In the genomic region with DNA sequence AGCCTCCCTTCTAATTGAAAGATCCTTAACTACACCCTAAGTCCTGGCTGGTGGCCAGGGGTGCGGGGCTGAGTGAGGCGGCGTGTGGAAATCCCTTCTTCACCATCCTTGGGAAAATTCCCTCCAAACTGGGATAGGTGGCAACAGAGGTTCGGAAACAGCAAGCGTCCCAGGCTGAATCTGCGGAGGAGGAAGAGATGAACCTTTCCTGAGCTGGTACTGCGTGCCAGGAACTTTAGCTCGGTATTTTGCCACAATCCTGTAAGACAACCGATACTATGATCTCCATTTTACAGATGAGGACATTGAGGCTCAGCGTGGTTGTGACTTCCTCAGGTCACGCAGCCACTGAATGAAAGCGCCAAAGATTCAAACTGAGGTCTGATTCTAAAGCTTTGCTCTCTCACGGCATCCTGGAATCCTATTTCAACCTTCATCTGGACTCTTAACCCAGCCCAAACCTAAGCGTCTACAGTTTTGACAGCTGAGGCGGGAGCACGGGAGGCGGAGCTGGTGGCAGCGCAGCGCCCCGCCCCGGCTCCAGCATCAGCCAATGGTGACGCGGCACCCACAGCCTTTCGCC, we compare ENCODE assay signal across 8 cellular contexts. TPM values are rescaled to one million over a fixed set of nuclear protein-coding genes. Genes with fewer than 3 reads are reported as not detected.
DNase-seq lines count a peak whose midpoint lies in the region; ATAC-seq and TF ChIP-seq lines count a peak whose summit lies in the region.

No MANE protein-coding gene starts in this region.

- no peaks in the 10 kb centered on the region for H3K36me3 ChIP-seq in iPS-18a (ENCODE audit: control insufficient read depth, low read depth, low read length)
- H3K36me3 ChIP-seq in stomach smooth muscle (ENCODE audit: control insufficient read depth in 2 of 2, insufficient read depth in 2 of 2, low read length in 2 of 2) = peaks cover 0 to 3% of the 10 kb centered on the region in 2 donors

- ATAC-seq in HG03139 (IDR thresholded peaks at IDR 0.05; ENCODE audit: unreplicated experiment) (no peak), HG02840 (IDR thresholded peaks at IDR 0.05; ENCODE audit: low FRiP score, unreplicated experiment) (no peak)

- H3K9ac ChIP-seq in H9 (ENCODE audit: extremely low read depth, insufficient read length, low read length) (no peak overlapping the region), iPS-18a (ENCODE audit: low read length) (no peak overlapping the region), stomach smooth muscle (ENCODE audit: low read length in 2 of 2) (peak overlapping the region; percentile 74 to 80)

- H2AFZ ChIP-seq in H9 (ENCODE audit: low read length) = no peak overlapping the region

- H4K91ac ChIP-seq in H9 (ENCODE audit: insufficient read length, low read depth, low read length) = no peak overlapping the region

- H3K23me2 ChIP-seq in H9 (ENCODE audit: insufficient read length, low read depth, low read length, poor library complexity, severe bottlenecking) = peaks cover 3% of the 10 kb centered on the region

- no peak overlapping the region for H3T11ph ChIP-seq in H9 (ENCODE audit: low read length)

- H2BK5ac ChIP-seq in H9 (ENCODE audit: insufficient read length, low read length) = no peak overlapping the region

- no peak overlapping the region for H3K56ac ChIP-seq in H9 (ENCODE audit: insufficient read length, low read depth, low read length)

- H3K4me2 ChIP-seq in H9 (ENCODE audit: insufficient read depth, insufficient read length, low read length) = peak overlapping the region; percentile 78

- no peak overlapping the region for H3K14ac ChIP-seq in H9 (ENCODE audit: insufficient read depth, low read length)

- peak overlapping the region; percentile 52 for H3K4me3 ChIP-seq in iPS-18a (ENCODE audit: low read length)
- peak overlapping the region; percentile 86 to 91 for H3K4me3 ChIP-seq in stomach smooth muscle (ENCODE audit: low read length in 2 of 2)

- H3K9me3 ChIP-seq in H9 (ENCODE audit: control insufficient read depth, low read depth, low read length) = no peaks in the 10 kb centered on the region
- no peaks in the 10 kb centered on the region for H3K9me3 ChIP-seq in iPS-18a (ENCODE audit: control insufficient read depth, low read depth, low read length)
- H3K9me3 ChIP-seq in stomach smooth muscle (ENCODE audit: control insufficient read depth in 2 of 2, low read length in 2 of 2) = no peaks in the 10 kb centered on the region

- H3K4me1 ChIP-seq in H9 (ENCODE audit: insufficient read depth, low read length) (0 out of 2 replicates have a peak, but pooled peaks cover 3% of the 10 kb centered on the region), iPS-18a (ENCODE audit: control insufficient read depth, low read depth, low read length) (peaks cover 22% of the 10 kb centered on the region), stomach smooth muscle (ENCODE audit: control insufficient read depth, insufficient read depth, low read length) (peaks cover 6% of the 10 kb centered on the region)

- DNase-seq in H9 (no peak), NCI-H1417 treated with DMSO at 0.1 percent for 48 hours (lab: John Stamatoyannopoulos, UW) (no peak)
- DNase-seq in activated T-helper 2 cell treated with anti-CD3 and anti-CD28 coated beads, Interferon-gamma antibody, Interleukin-2, Interleukin-4, amounts not matched to agents 10 μg/mL and 5 μg/mL and 100 μg/mL, durations not matched to agents 14 hours and 24 hours and 36 hours (ENCODE audit: low spot score) = no peak

- H2BK12ac ChIP-seq in H9 (ENCODE audit: insufficient read length, low read depth, low read length) = no peak overlapping the region

- no peak for TF ChIP-seq CTCF in C4-2B (conservative IDR thresholded peaks at IDR 0.05)
- no peak for TF ChIP-seq CTCF in H9 (conservative IDR thresholded peaks at IDR 0.05)

- H3K27ac ChIP-seq in C4-2B (peak overlapping the region; percentile 47), H9 (ENCODE audit: insufficient read length, low read depth, low read length) (no peak overlapping the region), iPS-18a (ENCODE audit: low read length) (no peak overlapping the region), stomach smooth muscle (ENCODE audit: low read length) (peak overlapping the region; percentile 58)

- H3K4ac ChIP-seq in H9 (ENCODE audit: low read depth, low read length) = no peak overlapping the region

- H2BK20ac ChIP-seq in H9 (ENCODE audit: low read depth, low read length, poor library complexity, severe bottlenecking) = no peak overlapping the region

- H3K79me2 ChIP-seq in H9 (ENCODE audit: insufficient read depth, low read length) = no peaks in the 10 kb centered on the region

- no CpG with 5 or more reads among the region's 24 CpGs for WGBS in H9 (ENCODE audit: extremely low coverage, insufficient read length, low lambda C conversion rate)

- H3K23ac ChIP-seq in H9 (ENCODE audit: insufficient read length, low read depth, low read length) = no peak overlapping the region

- no peak overlapping the region for H4K5ac ChIP-seq in H9 (ENCODE audit: insufficient read length, low read depth, low read length)

- H3K4me3 Mint-ChIP-seq in H9 = peak overlapping the region; percentile 57 to 70
- peak overlapping the region; percentile 83 for H3K4me3 Mint-ChIP-seq in activated T-helper 2 cell treated with anti-CD3 and anti-CD28 coated beads, Interferon-gamma antibody, Interleukin-2, Interleukin-4, amounts not matched to agents 10 μg/mL and 5 μg/mL and 100 μg/mL, durations not matched to agents 14 hours and 24 hours and 36 hours (ENCODE audit: low read depth)

- no peaks in the 10 kb centered on the region for H3K79me1 ChIP-seq in H9 (ENCODE audit: insufficient read depth, low read depth, low read length, poor library complexity, severe bottlenecking)

- no peak overlapping the region for H4K8ac ChIP-seq in H9 (replicated peaks; ENCODE audit: insufficient read length, low read depth, low read length)

- intact Hi-C loops in activated T-helper 2 cell treated with anti-CD3 and anti-CD28 coated beads, Interferon-gamma antibody, Interleukin-2, Interleukin-4, amounts not matched to agents 10 μg/mL and 5 μg/mL and 100 μg/mL, durations not matched to agents 14 hours and 24 hours and 36 hours (cut with micrococcal nuclease) = loop anchor here (2.0 to 10.0 kb wide), 4 partner anchors 404 to 717 kb away; a partner anchor contains a TSS

- no peak overlapping the region for H2BK120ac ChIP-seq in H9 (ENCODE audit: low read depth, low read length, poor library complexity, severe bottlenecking)

- no peak overlapping the region for H3K18ac ChIP-seq in H9 (ENCODE audit: insufficient read length, low read depth, low read length)

- H2BK15ac ChIP-seq in H9 (ENCODE audit: low read depth, low read length) = no peak overlapping the region

- no peaks in the 10 kb centered on the region for H3K27me3 ChIP-seq in H9 (ENCODE audit: insufficient read depth, low read length)
- H3K27me3 ChIP-seq in iPS-18a (ENCODE audit: control insufficient read depth, insufficient read depth, low read length) = no peaks in the 10 kb centered on the region
- H3K27me3 ChIP-seq in stomach smooth muscle (ENCODE audit: control insufficient read depth in 1 of 2, insufficient read depth in 2 of 2, low read length in 2 of 2) = no peaks in the 10 kb centered on the region

- no peaks in the 10 kb centered on the region for H4K20me1 ChIP-seq in H9 (ENCODE audit: control insufficient read depth, insufficient read depth, insufficient read length)

- no peaks in the 10 kb centered on the region for H3K36me3 Mint-ChIP-seq in H9 (ENCODE audit: insufficient read depth in 1 of 3, low read depth in 3 of 3)
- peaks cover 34% of the 10 kb centered on the region for H3K36me3 Mint-ChIP-seq in activated T-helper 2 cell treated with anti-CD3 and anti-CD28 coated beads, Interferon-gamma antibody, Interleukin-2, Interleukin-4, amounts not matched to agents 10 μg/mL and 5 μg/mL and 100 μg/mL, durations not matched to agents 14 hours and 24 hours and 36 hours (ENCODE audit: low read depth)

- H3K27ac Mint-ChIP-seq in H9 = peak overlapping the region in 1 of 3 experiments; percentile 74; a peak in 1 of 7 replicates
- peak overlapping the region; percentile 95 for H3K27ac Mint-ChIP-seq in activated T-helper 2 cell treated with anti-CD3 and anti-CD28 coated beads, Interferon-gamma antibody, Interleukin-2, Interleukin-4, amounts not matched to agents 10 μg/mL and 5 μg/mL and 100 μg/mL, durations not matched to agents 14 hours and 24 hours and 36 hours

- no peak overlapping the region for H2AK5ac ChIP-seq in H9 (ENCODE audit: insufficient read length, low read length)

- peaks cover 27 to 36% of the 10 kb centered on the region in 2 experiments for H3K4me1 Mint-ChIP-seq in H9
- H3K4me1 Mint-ChIP-seq in activated T-helper 2 cell treated with anti-CD3 and anti-CD28 coated beads, Interferon-gamma antibody, Interleukin-2, Interleukin-4, amounts not matched to agents 10 μg/mL and 5 μg/mL and 100 μg/mL, durations not matched to agents 14 hours and 24 hours and 36 hours (ENCODE audit: low read depth) = peaks cover 49% of the 10 kb centered on the region

- H3K27me3 Mint-ChIP-seq in H9 (ENCODE audit: low read depth) = peaks cover 25% of the 10 kb centered on the region
- no peaks in the 10 kb centered on the region for H3K27me3 Mint-ChIP-seq in activated T-helper 2 cell treated with anti-CD3 and anti-CD28 coated beads, Interferon-gamma antibody, Interleukin-2, Interleukin-4, amounts not matched to agents 10 μg/mL and 5 μg/mL and 100 μg/mL, durations not matched to agents 14 hours and 24 hours and 36 hours (ENCODE audit: low read depth)

- no peaks in the 10 kb centered on the region for H3K9me3 Mint-ChIP-seq in H9
- H3K9me3 Mint-ChIP-seq in activated T-helper 2 cell treated with anti-CD3 and anti-CD28 coated beads, Interferon-gamma antibody, Interleukin-2, Interleukin-4, amounts not matched to agents 10 μg/mL and 5 μg/mL and 100 μg/mL, durations not matched to agents 14 hours and 24 hours and 36 hours = no peaks in the 10 kb centered on the region

RNA-seq across cellular contexts. Expression of a gene that starts 0.6 kb away (rescaled TPM):
- 12.5 and 13.3 TPM in 2 replicates for total RNA-seq in H9 (2021)
- total RNA-seq in activated T-helper 2 cell treated with anti-CD3 and anti-CD28 coated beads, Interferon-gamma antibody, Interleukin-2, Interleukin-4, amounts not matched to agents 10 μg/mL and 5 μg/mL and 100 μg/mL, durations not matched to agents 14 hours and 24 hours and 36 hours = 189 and 201 TPM in 2 replicates

RNA-seq across cellular contexts. Expression of a gene that starts 47.9 kb away (rescaled TPM):
- 0.17 and 0.26 TPM in 2 replicates for total RNA-seq in H9 (2021)
- total RNA-seq in activated T-helper 2 cell treated with anti-CD3 and anti-CD28 coated beads, Interferon-gamma antibody, Interleukin-2, Interleukin-4, amounts not matched to agents 10 μg/mL and 5 μg/mL and 100 μg/mL, durations not matched to agents 14 hours and 24 hours and 36 hours = 7.4 and 8.8 TPM in 2 replicates

Comparison
In these comparisons a context has a peak if more than half of its experiments do, and no peak if none do; other contexts are left out.
1. H3K27ac ChIP-seq: peak in C4-2B (single experiment) and stomach smooth muscle (single experiment); none in H9 (single experiment) and iPS-18a (single experiment).
2. H3K9ac ChIP-seq: peak in stomach smooth muscle (2 of 2); none in H9 (single experiment) and iPS-18a (single experiment).
3. RNA of a gene that starts 0.6 kb away (total RNA-seq): 189 to 201 TPM in activated T-helper 2 cell treated with anti-CD3 and anti-CD28 coated beads, Interferon-gamma antibody, Interleukin-2, Interleukin-4, amounts not matched to agents 10 μg/mL and 5 μg/mL and 100 μg/mL, durations not matched to agents 14 hours and 24 hours and 36 hours; 12.5 to 13.3 TPM in H9; every median in the first group is over 10 times any median in the second.